Comparison of ENCODE assay signal across 1 cellular context in the genomic region with DNA sequence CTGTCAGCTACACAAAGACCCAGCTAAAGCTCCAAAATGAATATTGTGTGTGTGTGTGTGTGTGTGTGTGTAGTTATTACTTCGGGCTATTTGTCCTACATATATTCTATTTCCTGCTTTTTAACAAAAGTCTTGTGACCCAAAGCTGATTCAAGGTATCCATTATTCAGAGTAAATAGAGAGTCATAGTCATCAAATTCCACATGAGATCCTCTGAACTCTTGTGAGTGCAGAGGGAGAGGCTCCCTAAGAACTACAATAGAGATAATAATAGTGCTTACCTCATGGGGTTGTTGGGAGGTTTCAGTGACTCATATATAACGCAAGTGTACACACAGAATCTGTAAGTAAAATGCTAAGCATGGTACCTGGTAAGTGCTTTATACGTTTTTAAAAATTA.
TF ChIP-seq lines count a peak whose summit lies in the region.

No MANE protein-coding gene starts in this region.

TF ChIP-seq in A549, 52 proteins besides CTCF, POLR2A, EP300 and RAD21 (continued from another document):
- TF ChIP-seq HOXB13 (CRISPR knock-in tag; IDR thresholded peaks at IDR 0.05; ENCODE audit: low read depth) (no peak), ESRRA (IDR thresholded peaks at IDR 0.05; ENCODE audit: borderline replicate concordance, low read length) (no peak), HOXB5 (CRISPR knock-in tag; IDR thresholded peaks at IDR 0.05) (peak; percentile 71), CBX2 (IDR thresholded peaks at IDR 0.05; ENCODE audit: borderline replicate concordance, low read depth) (no peak), SMC3 (IDR thresholded peaks at IDR 0.05) (peak; percentile 62), JUN (IDR thresholded peaks at IDR 0.05) (peak; percentile 98 to 99), KDM5A (IDR thresholded peaks at IDR 0.05) (no peak), ZNF302 (CRISPR knock-in tag; IDR thresholded peaks at IDR 0.05) (no peak), EHF (CRISPR knock-in tag; IDR thresholded peaks at IDR 0.05) (no peak; the same call in 1 of the 2 replicates), HDAC2 (IDR thresholded peaks at IDR 0.05) (no peak), KDM1A (IDR thresholded peaks at IDR 0.05; ENCODE audit: low read depth) (no peak), ZFP36 (IDR thresholded peaks at IDR 0.05; ENCODE audit: borderline replicate concordance, partially characterized antibody) (no peak)
- TF ChIP-seq, protein P1, sequence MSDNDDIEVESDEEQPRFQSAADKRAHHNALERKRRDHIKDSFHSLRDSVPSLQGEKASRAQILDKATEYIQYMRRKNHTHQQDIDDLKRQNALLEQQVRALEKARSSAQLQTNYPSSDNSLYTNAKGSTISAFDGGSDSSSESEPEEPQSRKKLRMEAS (IDR thresholded peaks at IDR 0.05), result peak; percentile 84
